ENCODE assay signal across 8 cellular contexts in genomic region chr2:85353876-85354285, GRCh38. TPM values are rescaled to one million over a fixed set of nuclear protein-coding genes. Genes with fewer than 3 reads are reported as not detected.
DNase-seq lines count a peak whose midpoint lies in the region; ATAC-seq and TF ChIP-seq lines count a peak whose summit lies in the region.

No MANE protein-coding gene starts in this region.

- ATAC-seq in GM19455 (IDR thresholded peaks at IDR 0.05; ENCODE audit: unreplicated experiment) (peak; percentile 18), left ventricle myocardium superior (peak; percentile 68), HG02981 (IDR thresholded peaks at IDR 0.05; ENCODE audit: unreplicated experiment) (no peak)
- ATAC-seq in activated naive CD8-positive, alpha-beta T cell treated with anti-CD3 and anti-CD28 coated beads, Interleukin-2, amount 50 U/mL, for 24 hours: no peak

- DNase-seq in AG10803 (ENCODE audit: low read depth) (peak; percentile 18), LoVo (ENCODE audit: low spot score) (peak; percentile 88), left ventricle myocardium superior (peak; percentile 62), renal cortical epithelial cell (ENCODE audit: low read depth) (peak; percentile 8), GM13977 (ENCODE audit: low spot score) (no peak)
- DNase-seq in activated naive CD8-positive, alpha-beta T cell treated with anti-CD3 and anti-CD28 coated beads, Interleukin-2, amount 50 U/mL, for 24 hours: peak; percentile 4

- H3K4me3 Mint-ChIP-seq in activated naive CD8-positive, alpha-beta T cell treated with anti-CD3 and anti-CD28 coated beads, Interleukin-2, amount 50 U/mL, for 24 hours: peak overlapping the region; percentile 93

- peak overlapping the region; percentile 89 for H3K27ac Mint-ChIP-seq in activated naive CD8-positive, alpha-beta T cell treated with anti-CD3 and anti-CD28 coated beads, Interleukin-2, amount 50 U/mL, for 24 hours

- H3K36me3 Mint-ChIP-seq in activated naive CD8-positive, alpha-beta T cell treated with anti-CD3 and anti-CD28 coated beads, Interleukin-2, amount 50 U/mL, for 24 hours (ENCODE audit: low read depth): peaks cover 28% of the 10 kb centered on the region

- TF ChIP-seq CTCF in AG10803 (conservative IDR thresholded peaks at IDR 0.05; ENCODE audit: low read length) (no peak), GM13977 (IDR thresholded peaks at IDR 0.05; ENCODE audit: extremely low read depth, insufficient read depth, missing control alignments) (no peak)

- H3K4me1 Mint-ChIP-seq in activated naive CD8-positive, alpha-beta T cell treated with anti-CD3 and anti-CD28 coated beads, Interleukin-2, amount 50 U/mL, for 24 hours: peaks cover 33% of the 10 kb centered on the region

- intact Hi-C loops in left ventricle myocardium superior (cut with micrococcal nuclease): no loop called here

- H3K4me3 ChIP-seq in AG10803 (ENCODE audit: low read length): peak overlapping the region; percentile 99

- no peaks in the 10 kb centered on the region for H3K9me3 Mint-ChIP-seq in activated naive CD8-positive, alpha-beta T cell treated with anti-CD3 and anti-CD28 coated beads, Interleukin-2, amount 50 U/mL, for 24 hours

- in situ Hi-C loops in GM13977 (cut with MboI; ENCODE audit: low pct_unique_long_range_greater_than_20kb, low sequenced_read_pairs, unreplicated experiment): no loop called here

- no peaks in the 10 kb centered on the region for H3K27me3 Mint-ChIP-seq in activated naive CD8-positive, alpha-beta T cell treated with anti-CD3 and anti-CD28 coated beads, Interleukin-2, amount 50 U/mL, for 24 hours

RNA-seq across cellular contexts. Expression of gene RETSAT, which starts 0.4 kb away (rescaled TPM):
- total RNA-seq in left ventricle myocardium superior (31.2 TPM), renal cortical epithelial cell (79.7 and 91.5 TPM in 2 replicates)

RNA-seq across cellular contexts. Expression of gene ELMOD3, which starts 0.7 kb away (rescaled TPM):
- total RNA-seq in left ventricle myocardium superior (10.4 TPM), renal cortical epithelial cell (17.5 and 18.6 TPM in 2 replicates)

RNA-seq across cellular contexts. Expression of gene TGOLN2, which starts 26.1 kb away (rescaled TPM):
- total RNA-seq in left ventricle myocardium superior (66.9 TPM), renal cortical epithelial cell (79.7 and 208 TPM in 2 replicates)

RNA-seq across cellular contexts. Expression of gene CAPG, which starts 56.3 kb away (rescaled TPM):
- total RNA-seq in left ventricle myocardium superior (6.1 TPM), renal cortical epithelial cell (295 and 502 TPM in 2 replicates)

Comparison
In these comparisons a context has a peak if more than half of its experiments do, and no peak if none do; other contexts are left out.
1. ATAC-seq: peak in GM19455 (single experiment) and left ventricle myocardium superior (single experiment); none in activated naive CD8-positive, alpha-beta T cell treated with anti-CD3 and anti-CD28 coated beads, Interleukin-2, amount 50 U/mL, for 24 hours (single experiment) and HG02981 (single experiment).